In genomic region chr12:50088577-50089335, GRCh38 we compare ENCODE assay signal across 8 cellular contexts. TPM values are rescaled to one million over a fixed set of nuclear protein-coding genes. Genes with fewer than 3 reads are reported as not detected.
A peak's percentile ranks its signal among the peaks of the same experiment; 100 is the strongest.
DNase-seq lines count a peak whose midpoint lies in the region; ATAC-seq, FAIRE-seq and TF ChIP-seq lines count a peak whose summit lies in the region.

No MANE protein-coding gene starts in this region.

- peaks cover 4 to 8% of the 10 kb centered on the region in 2 donors for H3K4me1 ChIP-seq in kidney (ENCODE audit: control insufficient read depth in 1 of 2, insufficient read depth in 1 of 2, low read depth in 1 of 2, low read length in 2 of 2)

- H3K9ac ChIP-seq in kidney (ENCODE audit: low read length in 2 of 2) = no peak overlapping the region

- peak; percentile 84 for TF ChIP-seq CTCF in astrocyte of the spinal cord (IDR thresholded peaks at IDR 0.05; ENCODE audit: low read depth, low read length)
- peak; percentile 78 for TF ChIP-seq CTCF in kidney (IDR thresholded peaks at IDR 0.05; ENCODE audit: borderline replicate concordance, extremely low read depth, insufficient read depth)

- DNase-seq in NCI-H345 (lab: John Stamatoyannopoulos, UW) (peak; percentile 3), NCI-H345 treated with DMSO at 0.1 percent for 48 hours (lab: John Stamatoyannopoulos, UW; ENCODE audit: unreplicated experiment) (no peak), M059J (ENCODE audit: low read depth) (peak; percentile 64), astrocyte of the spinal cord (ENCODE audit: low read depth, low spot score) (peak; percentile 53), kidney (no peak)
- DNase-seq in stimulated activated CD8-positive, alpha-beta memory T cell treated with anti-CD3 and anti-CD28 coated beads, Interleukin-7, amount 100 ng/mL, for 4 hours (ENCODE audit: low read depth in 2 of 2) = peak; percentile 20 to 39

- H3K36me3 ChIP-seq in kidney (ENCODE audit: control insufficient read depth in 1 of 2, insufficient read depth in 2 of 2, low read length in 2 of 2) = peaks cover 29 to 35% of the 10 kb centered on the region in 2 donors

- intact Hi-C loops in kidney (cut with DNase I) = no loop called here

- H3K4me3 ChIP-seq in astrocyte of the spinal cord (ENCODE audit: low read depth, low read length) = no peak overlapping the region
- H3K4me3 ChIP-seq in kidney (ENCODE audit: low read length in 2 of 2) = no peak overlapping the region

- in situ Hi-C loops in astrocyte of the spinal cord (cut with HindIII; ENCODE audit: low sequenced_read_pairs) = no loop called here

- H3K9me3 ChIP-seq in kidney (ENCODE audit: control insufficient read depth in 1 of 2, low read length in 2 of 2) = no peaks in the 10 kb centered on the region

- ATAC-seq in SK-N-SH treated with all-trans-retinoic acid at 6 μM for 48 hours (peak; percentile 21; the same call in 2 of the 3 replicates), GM21381 (IDR thresholded peaks at IDR 0.05; ENCODE audit: unreplicated experiment) (no peak)

- no peak for FAIRE-seq in kidney (lab: Jason Lieb, UNC)

- no peak overlapping the region for H3K27ac ChIP-seq in kidney (ENCODE audit: low read depth in 2 of 2, low read length in 2 of 2)

TF ChIP-seq in SK-N-SH treated with all-trans-retinoic acid at 6 μM for 48 hours, 23 proteins besides CTCF, POLR2A, EP300 and RAD21:
- no peak for TF ChIP-seq ZNF8 (CRISPR knock-in tag; IDR thresholded peaks at IDR 0.05)
- TF ChIP-seq GLIS3 (CRISPR knock-in tag; IDR thresholded peaks at IDR 0.05) = no peak
- no peak for TF ChIP-seq TSHZ2 (CRISPR knock-in tag; IDR thresholded peaks at IDR 0.05)
- TF ChIP-seq CSDC2 (CRISPR knock-in tag; IDR thresholded peaks at IDR 0.05) = no peak
- no peak for TF ChIP-seq SNAI2 (CRISPR knock-in tag; IDR thresholded peaks at IDR 0.05)
- TF ChIP-seq ZFP30 (CRISPR knock-in tag; IDR thresholded peaks at IDR 0.05) = no peak
- TF ChIP-seq, protein P1, sequence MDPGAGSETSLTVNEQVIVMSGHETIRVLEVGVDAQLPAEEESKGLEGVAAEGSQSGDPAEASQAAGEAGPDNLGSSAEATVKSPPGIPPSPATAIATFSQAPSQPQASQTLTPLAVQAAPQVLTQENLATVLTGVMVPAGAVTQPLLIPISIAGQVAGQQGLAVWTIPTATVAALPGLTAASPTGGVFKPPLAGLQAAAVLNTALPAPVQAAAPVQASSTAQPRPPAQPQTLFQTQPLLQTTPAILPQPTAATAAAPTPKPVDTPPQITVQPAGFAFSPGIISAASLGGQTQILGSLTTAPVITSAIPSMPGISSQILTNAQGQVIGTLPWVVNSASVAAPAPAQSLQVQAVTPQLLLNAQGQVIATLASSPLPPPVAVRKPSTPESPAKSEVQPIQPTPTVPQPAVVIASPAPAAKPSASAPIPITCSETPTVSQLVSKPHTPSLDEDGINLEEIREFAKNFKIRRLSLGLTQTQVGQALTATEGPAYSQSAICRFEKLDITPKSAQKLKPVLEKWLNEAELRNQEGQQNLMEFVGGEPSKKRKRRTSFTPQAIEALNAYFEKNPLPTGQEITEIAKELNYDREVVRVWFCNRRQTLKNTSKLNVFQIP (CRISPR knock-in tag; IDR thresholded peaks at IDR 0.05; ENCODE audit: borderline replicate concordance, low read depth) = no peak
- no peak for TF ChIP-seq ZNF565 (CRISPR knock-in tag; conservative IDR thresholded peaks at IDR 0.05; ENCODE audit: low read depth)
- TF ChIP-seq TCF4 (CRISPR knock-in tag; IDR thresholded peaks at IDR 0.05; ENCODE audit: borderline replicate concordance) = no peak

RNA-seq across cellular contexts. Expression of gene SMARCD1, which starts 3.6 kb away (rescaled TPM):
- total RNA-seq in M059J (2014; rRNA removed; shearing (Covaris generic)) = 48.7 and 52.9 TPM in 2 replicates
- total RNA-seq in kidney = 51.1 TPM
- 21.9 TPM for polyA plus RNA-seq in kidney (ENCODE audit: insufficient read depth, low read depth, low replicate concordance)

RNA-seq across cellular contexts. Expression of gene GPD1, which starts 15.1 kb away (rescaled TPM):
- 0.20 TPM in 1 of 2 replicates, not detected in the other for total RNA-seq in M059J (2014; rRNA removed; shearing (Covaris generic))
- 15.1 TPM for total RNA-seq in kidney
- polyA plus RNA-seq in kidney (ENCODE audit: insufficient read depth, low read depth, low replicate concordance) = 139 TPM

RNA-seq across cellular contexts. Expression of gene COX14, which starts 23.3 kb away (rescaled TPM):
- 67.6 and 72.0 TPM in 2 replicates for total RNA-seq in M059J (2014; rRNA removed; shearing (Covaris generic))
- total RNA-seq in kidney = 68.2 TPM
- 242 TPM for polyA plus RNA-seq in kidney (ENCODE audit: insufficient read depth, low read depth, low replicate concordance)

RNA-seq across cellular contexts. Expression of gene ASIC1, which starts 31.4 kb away (rescaled TPM):
- total RNA-seq in M059J (2014; rRNA removed; shearing (Covaris generic)) = 0.69 and 4.2 TPM in 2 replicates
- 1.6 TPM for total RNA-seq in kidney
- polyA plus RNA-seq in kidney (ENCODE audit: insufficient read depth, low read depth, low replicate concordance) = 0.99 TPM

Comparison
In these comparisons a context has a peak if more than half of its experiments do, and no peak if none do; other contexts are left out.
1. DNase-seq: peak in NCI-H345 (single experiment), M059J (single experiment), astrocyte of the spinal cord (single experiment) and stimulated activated CD8-positive, alpha-beta memory T cell treated with anti-CD3 and anti-CD28 coated beads, Interleukin-7, amount 100 ng/mL, for 4 hours (2 of 2); none in NCI-H345 treated with DMSO at 0.1 percent for 48 hours (single experiment) and kidney (single experiment).
2. RNA of gene GPD1, which starts 15.1 kb away (total RNA-seq): 15.1 TPM in kidney (single experiment); 0.20 TPM in M059J; every median in the first group is over 10 times any median in the second.